ENCODE assay signal across 25 cellular contexts in the genomic region with DNA sequence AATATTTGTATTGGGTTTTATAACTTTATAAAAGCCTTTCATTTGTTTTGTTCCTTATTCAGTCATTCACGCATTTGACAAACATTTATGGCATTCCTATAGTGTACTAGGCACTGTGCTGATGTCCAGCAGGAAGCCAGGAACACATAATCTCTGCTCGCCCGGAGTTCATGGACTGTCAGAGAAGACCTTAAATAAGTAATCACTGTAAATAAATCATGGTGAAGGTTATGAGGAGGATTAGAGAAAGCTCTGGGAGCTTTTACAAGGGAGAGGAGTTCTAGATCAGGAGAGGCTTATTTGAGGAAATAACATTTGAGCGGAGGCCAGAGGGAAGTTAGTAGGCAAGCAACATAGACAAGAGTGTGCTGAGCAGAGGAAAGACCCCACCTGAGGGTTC. TPM values are rescaled to one million over a fixed set of nuclear protein-coding genes. Genes with fewer than 3 reads are reported as not detected.
"Had no signal": no experiment of that assay in that cellular context is flagged by ENCODE, and none has a peak within 500 bp of the region (broad histone marks: within the 10 kb centered on the region; RNA-seq: fewer than 3 reads in every experiment).

No MANE protein-coding gene starts in this region.

- H3K4me3 ChIP-seq: dorsolateral prefrontal cortex, lower lobe of right lung, psoas muscle, skin epidermis, stomach, thoracic aorta, upper lobe of left lung had no signal

- H3K9me3 ChIP-seq: lower lobe of right lung, psoas muscle, stomach, thoracic aorta, upper lobe of left lung had no signal

- ATAC-seq: activated CD8-positive, alpha-beta T cell treated with anti-CD3 and anti-CD28 coated beads for 36 hours; activated T-helper 17 cell treated with anti-CD3 and anti-CD28 coated beads, Interleukin-2, amount 50 U/mL, for 72 hours; foreskin keratinocyte; lower lobe of right lung; psoas muscle; right cardiac atrium; stimulated activated effector memory CD8-positive, alpha-beta T cell treated with anti-CD3 and anti-CD28 coated beads, Interleukin-12 subunit alpha, Interleukin-12 subunit beta, amount 100 ng/mL, for 72 hours had no signal

- H3K27ac ChIP-seq: foreskin keratinocyte, lower lobe of right lung, psoas muscle, thoracic aorta, upper lobe of left lung had no signal

- H3K27me3 ChIP-seq: dorsolateral prefrontal cortex, foreskin keratinocyte, stomach, upper lobe of left lung had no signal

- DNase-seq: activated CD4-positive, alpha-beta T cell treated with anti-CD3 and anti-CD28 coated beads for 48 hours; activated CD4-positive, CD25-positive, alpha-beta regulatory T cell; activated CD8-positive, alpha-beta T cell treated with anti-CD3 and anti-CD28 coated beads for 36 hours; activated naive CD4-positive, alpha-beta T cell; activated naive CD8-positive, alpha-beta T cell treated with anti-CD3 and anti-CD28 coated beads for 36 hours; activated T-cell treated with anti-CD3 and anti-CD28 coated beads, Interleukin-2, amount 50 U/mL, for 1 hour; amygdala; caudate nucleus; dorsolateral prefrontal cortex; foreskin keratinocyte; glutamatergic neuron; hypothalamus; islet precursor cell; lower lobe of right lung; psoas muscle; right cardiac atrium; stimulated activated CD4-positive, alpha-beta T cell treated with anti-CD3 and anti-CD28 coated beads, Interleukin-15, amount 100 ng/mL, for 24 hours; stimulated activated CD4-positive, alpha-beta T cell treated with anti-CD3 and anti-CD28 coated beads, Interleukin-2, amount 100 ng/mL, for 48 hours; stomach; SW 1271; upper lobe of left lung had no signal

RNA-seq across cellular contexts. Expression of gene RDH12, which starts 4.7 kb away (rescaled TPM):
- total RNA-seq: activated CD8-positive, alpha-beta T cell treated with anti-CD3 and anti-CD28 coated beads for 36 hours; activated naive CD8-positive, alpha-beta T cell treated with anti-CD3 and anti-CD28 coated beads for 36 hours; activated T-helper 17 cell treated with anti-CD3 and anti-CD28 coated beads, Interleukin-2, amount 50 U/mL, for 72 hours; psoas muscle; right cardiac atrium; thoracic aorta had no signal
